In genomic region chr7:150964593-150965111, GRCh38 we compare ENCODE assay signal across 12 cellular contexts. TPM values are rescaled to one million over a fixed set of nuclear protein-coding genes. Genes with fewer than 3 reads are reported as not detected.
DNase-seq lines count a peak whose midpoint lies in the region; ATAC-seq and TF ChIP-seq lines count a peak whose summit lies in the region.
"Had no signal": no experiment of that assay in that cellular context is flagged by ENCODE, and none has a peak within 500 bp of the region (broad histone marks: within the 10 kb centered on the region; RNA-seq: fewer than 3 reads in every experiment).

No MANE protein-coding gene starts in this region.

- TF ChIP-seq CTCF in heart right ventricle (IDR thresholded peaks at IDR 0.05) = peak in 5 of 9 donors; percentile 13 to 32 (median 18)
- peak; percentile 50 for TF ChIP-seq CTCF in type B pancreatic cell (conservative IDR thresholded peaks at IDR 0.05)

- intact Hi-C loops in heart right ventricle (cut with DNase I) = loop anchor here in 5 of 10 donors (2.0 to 10.0 kb wide), 6 partner anchors 22 to 150 kb away; no protein-coding TSS in a partner anchor

- H3K36me3 Mint-ChIP-seq in type B pancreatic cell = no peaks in the 10 kb centered on the region

- peaks cover 16% of the 10 kb centered on the region for H3K4me1 Mint-ChIP-seq in type B pancreatic cell (ENCODE audit: unreplicated experiment)

- no peak overlapping the region for H3K27ac Mint-ChIP-seq in type B pancreatic cell

- H3K36me3 ChIP-seq in heart right ventricle = no peaks in the 10 kb centered on the region
- H3K36me3 ChIP-seq: SJSA1 had no signal

- WGBS in heart right ventricle, 2 donors = 16 to 30% methylated on average over 16 of the region's 16 CpGs

- peaks cover 0 to 44% (median 13%) of the 10 kb centered on the region in 7 donors for H3K27me3 ChIP-seq in heart right ventricle

- peak; percentile 77 to 89 (median 80) for ATAC-seq in heart right ventricle
- no peak for ATAC-seq in GM19467 (IDR thresholded peaks at IDR 0.05; ENCODE audit: unreplicated experiment)
- ATAC-seq in HG03460 (IDR thresholded peaks at IDR 0.05; ENCODE audit: unreplicated experiment) = no peak

- no peaks in the 10 kb centered on the region for H3K9me3 ChIP-seq in heart right ventricle
- H3K9me3 ChIP-seq: SJSA1 had no signal

- peaks cover 18% of the 10 kb centered on the region for H3K27me3 Mint-ChIP-seq in type B pancreatic cell

- H3K27ac ChIP-seq in heart right ventricle = peak overlapping the region; percentile 64 to 93 (median 88)
- H3K27ac ChIP-seq: SJSA1 had no signal

- H3K4me3 Mint-ChIP-seq in type B pancreatic cell = peak overlapping the region; percentile 22

- H3K9me3 Mint-ChIP-seq in type B pancreatic cell = no peaks in the 10 kb centered on the region

- DNase-seq in NCI-H82 (lab: John Stamatoyannopoulos, UW) = peak; percentile 56
- no peak for DNase-seq in NCI-H82 treated with DMSO at 0.1 percent for 48 hours (lab: John Stamatoyannopoulos, UW; ENCODE audit: unreplicated experiment)
- peak; percentile 60 for DNase-seq in SHP77 treated with DMSO at 0.1 percent for 48 hours (lab: John Stamatoyannopoulos, UW)
- peak; percentile 88 for DNase-seq in heart right ventricle
- DNase-seq in type B pancreatic cell (ENCODE audit: extremely low spot score, unreplicated experiment) = no peak
- DNase-seq in activated effector memory CD4-positive, alpha-beta T cell treated with Interleukin-2 at 50 U/mL for 16 hours = no peak
- DNase-seq: foreskin fibroblast, midbrain had no signal

- peaks cover 11 to 99% (median 58%) of the 10 kb centered on the region in 9 donors for H3K4me1 ChIP-seq in heart right ventricle
- H3K4me1 ChIP-seq: SJSA1 had no signal

- no peak overlapping the region for H3K4me3 ChIP-seq in heart right ventricle
- H3K4me3 ChIP-seq: SJSA1 had no signal

RNA-seq across cellular contexts. Expression of gene KCNH2, which starts 13.5 kb away (rescaled TPM):
- total RNA-seq in heart right ventricle (100 to 1,000 TPM in 1 of 10 donors, 10 to 100 TPM in 9; 63.2 to 126 (median 78.4) TPM), type B pancreatic cell (ENCODE audit: low replicate concordance) (8.0 and 10.0 TPM in 2 replicates)
- 10 to 100 TPM; 50.2 to 99.9 TPM for polyA plus RNA-seq in heart right ventricle
- total RNA-seq: SJSA1 had no signal

RNA-seq across cellular contexts. Expression of gene NOS3, which starts 26.2 kb away (rescaled TPM):
- total RNA-seq in heart right ventricle (10 to 100 TPM in 9 of 10 donors, 1 to 10 TPM in 1; 10.0 to 53.3 (median 13.3) TPM), type B pancreatic cell (ENCODE audit: low replicate concordance) (0.21 and 1.7 TPM in 2 replicates)
- polyA plus RNA-seq in heart right ventricle = 10 to 100 TPM; 11.1 to 25.5 TPM
- total RNA-seq: SJSA1 had no signal

RNA-seq across cellular contexts. Expression of gene ATG9B, which starts 59.6 kb away (rescaled TPM):
- under 1 TPM in 3 of 10 donors, not detected in 7; 0.09 to 0.39 (median 0.10) TPM for total RNA-seq in heart right ventricle
- polyA plus RNA-seq in heart right ventricle = under 1 TPM; 0.45 to 0.59 TPM
- total RNA-seq in type B pancreatic cell (ENCODE audit: low replicate concordance) = 33.8 and 53.2 TPM in 2 replicates
- total RNA-seq: SJSA1, skeletal muscle tissue had no signal

Comparison
In these comparisons a context has a peak if more than half of its experiments do, and no peak if none do; other contexts are left out.
1. DNase-seq: peak in NCI-H82 (single experiment), SHP77 treated with DMSO at 0.1 percent for 48 hours (single experiment) and heart right ventricle (2 of 2); none in NCI-H82 treated with DMSO at 0.1 percent for 48 hours (single experiment), type B pancreatic cell (single experiment) and activated effector memory CD4-positive, alpha-beta T cell treated with Interleukin-2 at 50 U/mL for 16 hours (single experiment).
2. ATAC-seq: peak in heart right ventricle (8 of 8); none in GM19467 (single experiment) and HG03460 (single experiment).
3. RNA of gene ATG9B, which starts 59.6 kb away (total RNA-seq): 33.8 to 53.2 TPM in type B pancreatic cell; 0.09 to 0.39 TPM in heart right ventricle; every median in the first group is over 10 times any median in the second.